In the genomic region with DNA sequence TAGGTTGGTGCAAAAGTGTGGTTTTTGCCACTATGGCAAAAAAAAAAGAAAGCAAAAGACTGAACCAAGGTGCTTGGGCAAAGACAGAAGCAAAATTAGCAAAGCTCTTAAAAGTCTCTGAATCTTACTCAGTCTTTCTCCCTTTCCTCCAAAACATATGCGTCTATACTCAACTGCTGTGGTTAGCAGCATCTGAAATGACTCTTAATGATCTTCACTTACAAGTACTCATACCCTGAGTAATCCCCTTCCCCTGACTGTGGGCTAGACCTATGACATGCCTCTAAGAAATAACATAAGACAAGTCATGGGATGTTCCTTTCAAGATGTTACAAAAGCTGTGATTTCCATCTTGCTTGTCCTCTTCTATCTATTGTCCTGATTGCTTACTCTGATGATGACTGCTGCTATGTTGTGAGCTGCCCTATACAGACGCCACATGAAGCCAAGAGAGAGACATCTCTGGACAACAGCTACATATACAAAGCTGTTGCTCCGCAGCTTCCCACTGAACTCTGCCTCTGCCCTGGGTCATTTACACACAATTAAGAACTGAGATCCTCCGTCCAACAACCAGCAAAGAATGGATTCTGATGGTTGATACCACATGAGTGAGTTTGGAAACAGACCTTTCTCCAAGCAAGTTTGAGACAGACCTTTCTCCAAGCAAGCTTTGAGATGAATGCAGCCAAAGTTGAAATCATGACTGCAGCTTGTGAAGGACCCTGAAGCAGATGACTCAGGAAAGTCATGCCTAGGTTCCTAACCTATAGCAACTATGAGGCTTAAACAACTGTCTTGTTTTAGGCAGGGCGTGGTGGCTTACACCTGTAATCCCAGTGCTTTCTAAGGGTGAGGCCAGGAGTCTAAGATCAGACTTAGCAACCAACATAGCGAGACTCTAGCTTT, we compare ENCODE assay signal across 8 cellular contexts. TPM values are rescaled to one million over a fixed set of nuclear protein-coding genes. Genes with fewer than 3 reads are reported as not detected.
A peak's percentile ranks its signal among the peaks of the same experiment; 100 is the strongest.
DNase-seq lines count a peak whose midpoint lies in the region; ATAC-seq and TF ChIP-seq lines count a peak whose summit lies in the region.

No MANE protein-coding gene starts in this region.

- no peak overlapping the region for H2AFZ ChIP-seq in ACC112 (ENCODE audit: low read length, unreplicated experiment)

- H3K4me3 ChIP-seq in ACC112 (ENCODE audit: low read depth, low read length) (no peak overlapping the region), HUES6 (ENCODE audit: low read depth, low read length) (no peak overlapping the region), esophagus squamous epithelium (no peak overlapping the region)

- H3K9me3 ChIP-seq in HUES6 (ENCODE audit: control insufficient read depth, insufficient read depth, low read depth, low read length) (no peaks in the 10 kb centered on the region), esophagus squamous epithelium (no peaks in the 10 kb centered on the region)

- DNase-seq in esophagus squamous epithelium (lab: John Stamatoyannopoulos, UW) (no peak), NCI-H1436 treated with DMSO at 0.1 percent for 48 hours (lab: John Stamatoyannopoulos, UW) (no peak), NCI-H510A (lab: John Stamatoyannopoulos, UW) (no peak), Kasumi-1 (lab: John Stamatoyannopoulos, UW) (no peak), H4 (ENCODE audit: low spot score) (no peak)

- H3K79me2 ChIP-seq in ACC112 (ENCODE audit: control insufficient read depth, insufficient read depth, low read length, unreplicated experiment) = peaks cover 96% of the 10 kb centered on the region

- ATAC-seq in GM18909 (IDR thresholded peaks at IDR 0.05; ENCODE audit: poor library complexity, unreplicated experiment) = peak; percentile 53

- no peak for TF ChIP-seq POLR2A in esophagus squamous epithelium (IDR thresholded peaks at IDR 0.05)

- intact Hi-C loops in esophagus squamous epithelium (cut with DNase I) = no loop called here

- H3K27ac ChIP-seq in ACC112 (ENCODE audit: low read depth, low read length) (peak overlapping the region; percentile 7; the same call in 1 of the 2 replicates), HUES6 (ENCODE audit: low read depth, low read length) (0 out of 2 replicates have a peak overlapping the region, but pooled peaks have one; percentile 7), esophagus squamous epithelium (peak overlapping the region in 3 of 4 donors; percentile 3 to 43 (median 31))

- H3K27me3 ChIP-seq in ACC112 (ENCODE audit: insufficient read depth, low read length) = no peaks in the 10 kb centered on the region
- no peaks in the 10 kb centered on the region for H3K27me3 ChIP-seq in HUES6 (ENCODE audit: control insufficient read depth, insufficient read depth, low read length)
- H3K27me3 ChIP-seq in esophagus squamous epithelium = no peaks in the 10 kb centered on the region

- H3K36me3 ChIP-seq in ACC112 (ENCODE audit: insufficient read depth, low read length) = peaks cover 11% of the 10 kb centered on the region; the same call in 1 of the 2 replicates
- peaks cover 25% of the 10 kb centered on the region for H3K36me3 ChIP-seq in HUES6 (ENCODE audit: control insufficient read depth, insufficient read depth, low read length)
- H3K36me3 ChIP-seq in esophagus squamous epithelium = peaks cover 0 to 14% (median 0%) of the 10 kb centered on the region in 3 donors

- peaks cover 51% of the 10 kb centered on the region for H3K4me1 ChIP-seq in ACC112 (ENCODE audit: control insufficient read depth, insufficient read depth, low read length, unreplicated experiment)
- peaks cover 37% of the 10 kb centered on the region for H3K4me1 ChIP-seq in HUES6 (ENCODE audit: control insufficient read depth, insufficient read depth, low read length)
- H3K4me1 ChIP-seq in esophagus squamous epithelium = peaks cover 18 to 89% (median 64%) of the 10 kb centered on the region in 3 donors

- H3K9ac ChIP-seq in HUES6 (ENCODE audit: low read length) = no peak overlapping the region

- 55 to 68% methylated on average over 4 to 6 of the region's 6 CpGs for WGBS in esophagus squamous epithelium, 2 donors

- no peak for TF ChIP-seq CTCF in esophagus squamous epithelium (IDR thresholded peaks at IDR 0.05)

RNA-seq across cellular contexts. Expression of a gene that starts 55.2 kb away (rescaled TPM):
- 10 to 100 TPM; 41.6 to 88.1 (median 53.9) TPM for total RNA-seq in esophagus squamous epithelium
- total RNA-seq in H4 (2014; rRNA removed; shearing (Covaris generic)) = 29.6 and 31.7 TPM in 2 replicates
